ENCODE assay signal across 19 cellular contexts in genomic region chr13:51682691-51683090, GRCh38.
"Had no signal": no experiment of that assay in that cellular context is flagged by ENCODE, and none has a peak within 500 bp of the region (broad histone marks: within the 10 kb centered on the region; RNA-seq: fewer than 3 reads in every experiment).

No MANE protein-coding gene starts in this region.

- H3K4me1 ChIP-seq: lower lobe of right lung had no signal

- FAIRE-seq: colon had no signal

- H3K36me3 ChIP-seq: brain microvascular endothelial cell, lower lobe of right lung, WERI-Rb-1 had no signal

- H3K9me3 ChIP-seq: lower lobe of right lung, stomach had no signal

- H3K27me3 ChIP-seq: brain microvascular endothelial cell, stomach had no signal

- H2AFZ ChIP-seq: parathyroid adenoma had no signal

- DNase-seq: activated CD4-positive, alpha-beta T cell treated with anti-CD3 and anti-CD28 coated beads, Interleukin-2, amount 10 ng/mL, durations not matched to agents 7 days and 5 days; activated CD4-positive, CD25-positive, alpha-beta regulatory T cell treated with anti-CD3 and anti-CD28 coated beads, Interleukin-2, amount 50 U/mL, for 72 hours; activated CD8-positive, alpha-beta T cell treated with anti-CD3 and anti-CD28 coated beads for 36 hours; activated gamma-delta T cell; aorta; brain microvascular endothelial cell; central memory CD4-positive, alpha-beta T cell; effector memory CD4-positive, alpha-beta T cell; lower lobe of right lung; naive B cell; nucleus accumbens; right cardiac atrium; stimulated activated CD4-positive, alpha-beta T cell treated with anti-CD3 and anti-CD28 coated beads, Interleukin-12 subunit alpha, Interleukin-12 subunit beta, amount 100 ng/mL, for 4 hours; stimulated activated CD4-positive, alpha-beta T cell treated with anti-CD3 and anti-CD28 coated beads, Interleukin-4, amount 100 ng/mL, for 4 hours; stomach; WERI-Rb-1 had no signal

- H3K27ac ChIP-seq: lower lobe of right lung, stomach, WERI-Rb-1 had no signal

- ATAC-seq: activated CD8-positive, alpha-beta T cell treated with anti-CD3 and anti-CD28 coated beads for 36 hours; left lobe of liver; lower lobe of right lung; right cardiac atrium had no signal

- H3K9ac ChIP-seq: parathyroid adenoma had no signal

- H3K4me3 ChIP-seq: lower lobe of right lung, stomach had no signal
